22 cellular contexts compared by ENCODE assay signal in the genomic region with DNA sequence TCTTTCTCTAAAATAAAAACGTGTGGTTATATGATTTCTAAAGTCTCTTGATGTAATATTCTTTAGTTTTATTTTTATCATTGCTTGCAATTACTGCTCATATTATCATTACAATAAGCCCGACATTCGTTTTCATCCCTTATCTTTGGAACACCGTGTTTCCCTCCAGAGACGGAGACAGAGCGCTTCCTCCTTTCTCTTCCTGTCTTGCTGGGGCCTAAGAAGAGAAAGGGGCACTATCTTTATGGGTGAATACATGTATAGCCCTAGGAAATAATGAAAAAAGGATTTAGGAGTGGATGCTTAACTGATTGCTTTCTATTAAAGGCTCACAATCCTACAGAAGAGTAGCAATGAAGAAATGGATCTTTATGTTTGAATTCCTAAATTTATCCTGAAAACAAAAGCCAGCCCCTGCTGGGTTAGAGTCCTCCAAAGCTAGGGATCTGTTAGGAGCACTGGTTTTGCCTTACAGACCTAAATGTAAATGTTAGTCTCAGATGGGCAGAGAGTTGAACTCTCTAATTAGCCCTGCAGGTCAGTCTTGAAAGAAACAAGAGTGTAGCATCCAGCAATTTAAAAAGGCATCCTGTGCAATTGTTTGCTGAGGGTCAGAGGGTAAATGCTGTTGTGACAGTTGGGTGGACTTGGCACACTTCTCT.
DNase-seq lines count a peak whose midpoint lies in the region; ATAC-seq, FAIRE-seq and TF ChIP-seq lines count a peak whose summit lies in the region.
"Had no signal": no experiment of that assay in that cellular context is flagged by ENCODE, and none has a peak within 500 bp of the region (broad histone marks: within the 10 kb centered on the region; RNA-seq: fewer than 3 reads in every experiment).

No MANE protein-coding gene starts in this region.

- H3K14ac ChIP-seq in neuronal stem cell (ENCODE audit: low read length): no peak overlapping the region

- DNase-seq in GM12892 (ENCODE audit: insufficient read length) (no peak), NOMO-1 treated with DMSO at 0.1 percent for 48 hours (lab: John Stamatoyannopoulos, UW; ENCODE audit: unreplicated experiment) (peak; percentile 22), dermis blood vessel endothelial cell (peak; percentile 6), neuronal stem cell (ENCODE audit: low spot score) (peak; percentile 32), dorsolateral prefrontal cortex (no peak), upper lobe of left lung (no peak)
- DNase-seq: activated CD4-positive, alpha-beta T cell treated with anti-CD3 and anti-CD28 coated beads, Interleukin-2, amount 50 U/mL, for 48 hours; activated naive CD4-positive, alpha-beta T cell treated with anti-CD3 and anti-CD28 coated beads, Interleukin-2, amount 10 ng/mL, durations not matched to agents 7 days and 5 days; brain microvascular endothelial cell; kidney glomerular epithelial cell; mucosa of descending colon; NCI-H1092 treated with DMSO at 0.1 percent for 48 hours; NCI-H2029 treated with DMSO at 0.1 percent for 48 hours; NCI-H526; pancreas; PC-3; stimulated activated CD4-positive, alpha-beta T cell treated with anti-CD3 and anti-CD28 coated beads, Interleukin-4, amount 100 ng/mL, for 1 hour; substantia nigra; upper lobe of right lung had no signal

- H3K36me3 ChIP-seq in neuronal stem cell (replicated peaks in 1 of 2; ENCODE audit: control insufficient read depth in 2 of 2, insufficient read depth in 2 of 2, low read length in 2 of 2): no peaks in the 10 kb centered on the region
- no peaks in the 10 kb centered on the region for H3K36me3 ChIP-seq in upper lobe of left lung
- H3K36me3 ChIP-seq: brain microvascular endothelial cell, pancreas, upper lobe of right lung had no signal

- intact Hi-C loops in dorsolateral prefrontal cortex (cut with DNase I): no loop called here

- no peak overlapping the region for H4K8ac ChIP-seq in neuronal stem cell (ENCODE audit: low read depth, low read length)

- H3K4ac ChIP-seq in neuronal stem cell (ENCODE audit: low read length): no peak overlapping the region

- H2AK5ac ChIP-seq in neuronal stem cell (ENCODE audit: low read depth, low read length): no peak overlapping the region

- TF ChIP-seq CTCF in dorsolateral prefrontal cortex (IDR thresholded peaks at IDR 0.05 in 54 of 56, conservative IDR thresholded peaks at IDR 0.05 in 2 of 56; ENCODE audit: low read depth in 1 of 56, partially characterized antibody in 56 of 56) (no peak), upper lobe of left lung (IDR thresholded peaks at IDR 0.05) (no peak)

- H3K4me1 ChIP-seq in neuronal stem cell (ENCODE audit: control insufficient read depth in 2 of 2, insufficient read depth in 1 of 2, low read depth in 1 of 2, low read length in 2 of 2): peaks cover 0 to 1% of the 10 kb centered on the region in 2 donors
- no peaks in the 10 kb centered on the region for H3K4me1 ChIP-seq in upper lobe of left lung
- H3K4me1 ChIP-seq: pancreas, upper lobe of right lung had no signal

- H3K9ac ChIP-seq in neuronal stem cell (ENCODE audit: low read depth, low read length, poor library complexity): no peak overlapping the region

- no peak overlapping the region for H3K4me2 ChIP-seq in neuronal stem cell (ENCODE audit: insufficient read depth, low read length, poor library complexity, severe bottlenecking)

- H3K79me1 ChIP-seq in neuronal stem cell (ENCODE audit: low read depth, low read length): no peaks in the 10 kb centered on the region

- no peak overlapping the region for H3K18ac ChIP-seq in neuronal stem cell (ENCODE audit: low read length)

- no peak for TF ChIP-seq EP300 in upper lobe of left lung (IDR thresholded peaks at IDR 0.05)

- H3K27me3 ChIP-seq in neuronal stem cell (ENCODE audit: control insufficient read depth in 3 of 3, insufficient read depth in 3 of 3, low read depth in 1 of 3, low read length in 3 of 3): peaks cover 0 to 10% (median 5%) of the 10 kb centered on the region in 3 experiments
- H3K27me3 ChIP-seq in dorsolateral prefrontal cortex: peaks cover 0 to 7% (median 0%) of the 10 kb centered on the region in 45 donors
- H3K27me3 ChIP-seq in upper lobe of left lung: no peaks in the 10 kb centered on the region
- H3K27me3 ChIP-seq: brain microvascular endothelial cell, pancreas, upper lobe of right lung had no signal

- H4K91ac ChIP-seq in neuronal stem cell (ENCODE audit: low read depth, low read length, poor library complexity): no peak overlapping the region

- H3K27ac ChIP-seq in neuronal stem cell (replicated peaks; ENCODE audit: low read length): no peak overlapping the region
- no peak overlapping the region for H3K27ac ChIP-seq in dorsolateral prefrontal cortex
- H3K27ac ChIP-seq in upper lobe of left lung: no peak overlapping the region
- H3K27ac ChIP-seq: brain microvascular endothelial cell, pancreas, upper lobe of right lung had no signal

- no peak overlapping the region for H2BK120ac ChIP-seq in neuronal stem cell (ENCODE audit: low read depth, low read length)

- no peak for TF ChIP-seq POLR2A in GM12892 (IDR thresholded peaks at IDR 0.05; ENCODE audit: low read depth, low read length)
- TF ChIP-seq POLR2A in upper lobe of left lung (IDR thresholded peaks at IDR 0.05): no peak

- ATAC-seq in upper lobe of left lung (ENCODE audit: low FRiP score in 2 of 2) (no peak), GM18519 (IDR thresholded peaks at IDR 0.05; ENCODE audit: low FRiP score, unreplicated experiment) (no peak)
- ATAC-seq: mucosa of descending colon; natural killer cell treated with Interleukin-12 subunit alpha and Interleukin-12 subunit beta and Interleukin-15 and Interleukin-18, amount 100 ng/mL, for 72 hours; pancreas; PC-3; upper lobe of right lung had no signal

- no CpG with 5 or more reads among the region's 6 CpGs for WGBS in neuronal stem cell (ENCODE audit: extremely low coverage in 2 of 2, insufficient read length in 2 of 2, insufficient replicate concordance in 1 of 2), 2 donors
- WGBS in upper lobe of left lung, 2 donors: 36 to 38% methylated on average over 6 of the region's 6 CpGs

- FAIRE-seq in GM12892 (lab: Jason Lieb, UNC): peak; percentile 60
- FAIRE-seq: pancreas had no signal

- no peak overlapping the region for H3K23ac ChIP-seq in neuronal stem cell (ENCODE audit: low read depth, low read length, poor library complexity)

- no peak overlapping the region for H2BK15ac ChIP-seq in neuronal stem cell (ENCODE audit: low read length)

- no peak overlapping the region for H2AFZ ChIP-seq in neuronal stem cell (ENCODE audit: low read length)

- H2BK12ac ChIP-seq in neuronal stem cell (ENCODE audit: low read length): no peak overlapping the region

- H3K4me3 ChIP-seq in neuronal stem cell (ENCODE audit: low read length in 2 of 2) (no peak overlapping the region), dorsolateral prefrontal cortex (no peak overlapping the region), upper lobe of left lung (no peak overlapping the region)
- H3K4me3 ChIP-seq: lung, mucosa of descending colon, pancreas, upper lobe of right lung had no signal

- no peak overlapping the region for H2BK5ac ChIP-seq in neuronal stem cell (ENCODE audit: low read length)

- H3K9me3 ChIP-seq in neuronal stem cell (replicated peaks in 1 of 2; ENCODE audit: control insufficient read depth in 2 of 2, insufficient read depth in 1 of 2, low read depth in 1 of 2, low read length in 2 of 2) (no peaks in the 10 kb centered on the region), upper lobe of left lung (no peaks in the 10 kb centered on the region)
- H3K9me3 ChIP-seq: mucosa of descending colon, pancreas, upper lobe of right lung had no signal

Comparison
In these comparisons a context has a peak if more than half of its experiments do, and no peak if none do; other contexts are left out.
1. DNase-seq: peak in NOMO-1 treated with DMSO at 0.1 percent for 48 hours (single experiment), dermis blood vessel endothelial cell (single experiment) and neuronal stem cell (single experiment); none in GM12892 (single experiment), dorsolateral prefrontal cortex (0 of 10) and upper lobe of left lung (0 of 2).